Comparison of ENCODE assay signal across 12 cellular contexts in genomic region chr12:51672334-51672733, GRCh38.
"Had no signal": no experiment of that assay in that cellular context is flagged by ENCODE, and none has a peak within 500 bp of the region (broad histone marks: within the 10 kb centered on the region; RNA-seq: fewer than 3 reads in every experiment).

No MANE protein-coding gene starts in this region.

- H3K9me3 Mint-ChIP-seq: activated B cell treated with CpG ODN at 0.5 μM for 24 hours; activated CD4-positive, alpha-beta T cell treated with anti-CD3 and anti-CD28 coated beads, Interleukin-2, amount 10 ng/mL, durations not matched to agents 7 days and 5 days; neural crest cell; stimulated activated naive CD8-positive, alpha-beta T cell treated with anti-CD3 and anti-CD28 coated beads, Interleukin-15, amount 100 ng/mL, for 72 hours had no signal

- H3K9me3 ChIP-seq: thoracic aorta had no signal

- H3K27ac ChIP-seq: thoracic aorta had no signal

- H3K4me3 ChIP-seq: thoracic aorta had no signal

- ATAC-seq: stimulated activated naive CD8-positive, alpha-beta T cell treated with anti-CD3 and anti-CD28 coated beads, Interleukin-15, amount 100 ng/mL, for 72 hours had no signal

- H3K36me3 ChIP-seq: thoracic aorta had no signal

- H3K27ac Mint-ChIP-seq: activated B cell treated with CpG ODN at 0.5 μM for 24 hours; activated CD4-positive, alpha-beta T cell treated with anti-CD3 and anti-CD28 coated beads, Interleukin-2, amount 10 ng/mL, durations not matched to agents 7 days and 5 days; stimulated activated naive CD8-positive, alpha-beta T cell treated with anti-CD3 and anti-CD28 coated beads, Interleukin-15, amount 100 ng/mL, for 72 hours had no signal

- H3K4me3 Mint-ChIP-seq: activated B cell treated with CpG ODN at 0.5 μM for 24 hours; activated CD4-positive, alpha-beta T cell treated with anti-CD3 and anti-CD28 coated beads, Interleukin-2, amount 10 ng/mL, durations not matched to agents 7 days and 5 days; neural crest cell; stimulated activated naive CD8-positive, alpha-beta T cell treated with anti-CD3 and anti-CD28 coated beads, Interleukin-15, amount 100 ng/mL, for 72 hours had no signal

- DNase-seq: activated B cell treated with CpG ODN at 0.5 μM for 24 hours; activated CD4-positive, alpha-beta T cell treated with anti-CD3 and anti-CD28 coated beads, Interleukin-2, amount 10 ng/mL, durations not matched to agents 7 days and 5 days; activated naive CD4-positive, alpha-beta T cell treated with anti-CD3 and anti-CD28 coated beads, Interleukin-2, amount 50 U/mL, for 16 hours; foreskin melanocyte; kidney; stimulated activated CD4-positive, alpha-beta T cell treated with anti-CD3 and anti-CD28 coated beads, Interleukin-15, amount 100 ng/mL, for 24 hours; stimulated activated CD4-positive, alpha-beta T cell treated with anti-CD3 and anti-CD28 coated beads, Interleukin-4, amount 100 ng/mL, for 24 hours; stimulated activated naive CD8-positive, alpha-beta T cell treated with anti-CD3 and anti-CD28 coated beads, Interleukin-15, amount 100 ng/mL, for 72 hours; T-helper 2 cell had no signal

- H3K4me1 Mint-ChIP-seq: activated B cell treated with CpG ODN at 0.5 μM for 24 hours had no signal

- FAIRE-seq: kidney, TTC549 had no signal
